Comparison of ENCODE assay signal across 9 cellular contexts in genomic region chr2:218367415-218368149, GRCh38. TPM values are rescaled to one million over a fixed set of nuclear protein-coding genes. Genes with fewer than 3 reads are reported as not detected.
DNase-seq lines count a peak whose midpoint lies in the region; ATAC-seq and TF ChIP-seq lines count a peak whose summit lies in the region.
"Had no signal": no experiment of that assay in that cellular context is flagged by ENCODE, and none has a peak within 500 bp of the region (broad histone marks: within the 10 kb centered on the region; RNA-seq: fewer than 3 reads in every experiment).

No MANE protein-coding gene starts in this region.

- H3K36me3 ChIP-seq in CD8-positive, alpha-beta T cell (ENCODE audit: insufficient read depth, low read length): no peaks in the 10 kb centered on the region
- H3K36me3 ChIP-seq in colonic mucosa: no peaks in the 10 kb centered on the region

- no peaks in the 10 kb centered on the region for H3K36me3 Mint-ChIP-seq in CD8-positive, alpha-beta T cell

- H3K4me3 ChIP-seq in CD8-positive, alpha-beta T cell (ENCODE audit: low read depth, low read length): peak overlapping the region; percentile 57
- H3K4me3 ChIP-seq in colonic mucosa (peak overlapping the region; percentile 41), lower leg skin (ENCODE audit: low read depth, poor library complexity, severe bottlenecking) (peak overlapping the region; percentile 28)
- H3K4me3 ChIP-seq: SK-N-MC had no signal

- POLR2A ChIA-PET in CD8-positive, alpha-beta T cell (lab: Charles Lee): interaction anchor here (0.6 to 1.5 kb wide), 6 partner anchors 11 to 82 kb away, joined by 3 to 7 read pairs (median 3); partner anchors contain the start of gene CATIP

- peak overlapping the region; percentile 89 for H3K27ac Mint-ChIP-seq in CD8-positive, alpha-beta T cell

- ATAC-seq in CD8-positive, alpha-beta T cell: peak; percentile 83
- ATAC-seq in GM21390 (IDR thresholded peaks at IDR 0.05; ENCODE audit: unreplicated experiment): peak; percentile 95

- 5 to 7% methylated on average over 29 to 49 of the region's 60 CpGs for WGBS in lower leg skin, 2 donors

- H3K9me3 ChIP-seq in CD8-positive, alpha-beta T cell (ENCODE audit: low read length): peaks cover 5% of the 10 kb centered on the region
- H3K9me3 ChIP-seq in colonic mucosa: no peaks in the 10 kb centered on the region

- intact Hi-C loops in CD8-positive, alpha-beta T cell (cut with DNase I, micrococcal nuclease): loop anchor here (1.0 to 5.0 kb wide), 3 partner anchors 27 to 45 kb away; no protein-coding TSS in a partner anchor
- intact Hi-C loops in colonic mucosa (cut with DNase I): no loop called here
- intact Hi-C loops in lower leg skin (cut with DNase I; ENCODE audit: low total_unique reads): no loop called here

- CTCF ChIA-PET in CD8-positive, alpha-beta T cell (lab: Charles Lee): interaction anchor here (0.8 to 1.9 kb wide), 3 partner anchors 11 to 66 kb away, joined by 3 to 13 read pairs (median 5); partner anchors contain the start of gene CATIP

- H3K4me1 ChIP-seq in CD8-positive, alpha-beta T cell (ENCODE audit: insufficient read depth, low read length): peaks cover 26% of the 10 kb centered on the region
- no peaks in the 10 kb centered on the region for H3K4me1 ChIP-seq in colonic mucosa

- H3K9ac ChIP-seq in colonic mucosa (ENCODE audit: low read depth in 2 of 2, low read length in 2 of 2): peak overlapping the region; percentile 83 to 95

- no peaks in the 10 kb centered on the region for H3K27me3 ChIP-seq in CD8-positive, alpha-beta T cell (ENCODE audit: insufficient read depth, low read length)
- H3K27me3 ChIP-seq in colonic mucosa: no peaks in the 10 kb centered on the region

- no peak for TF ChIP-seq CTCF in CD8-positive, alpha-beta T cell (IDR thresholded peaks at IDR 0.05)
- TF ChIP-seq CTCF in colonic mucosa (IDR thresholded peaks at IDR 0.05) (no peak), lower leg skin (IDR thresholded peaks at IDR 0.05) (no peak)

- H3K4me1 Mint-ChIP-seq in CD8-positive, alpha-beta T cell (ENCODE audit: low read depth): peaks cover 26% of the 10 kb centered on the region

- TF ChIP-seq POLR2A in lower leg skin (IDR thresholded peaks at IDR 0.05): peak in 1 of 2 donors; percentile 51

- H3K4me3 Mint-ChIP-seq in CD8-positive, alpha-beta T cell: peak overlapping the region; percentile 78

- H3K27me3 Mint-ChIP-seq in CD8-positive, alpha-beta T cell (ENCODE audit: low read depth): no peaks in the 10 kb centered on the region

- peak; percentile 34 to 84 (median 70) for DNase-seq in CD8-positive, alpha-beta T cell
- DNase-seq in HuH-7.5 (ENCODE audit: low spot score) (peak; percentile 90), colonic mucosa (peak; percentile 93), lower leg skin (ENCODE audit: low spot score in 2 of 2) (peak; percentile 82 to 98), NCI-H1694 treated with DMSO at 0.1 percent for 48 hours (lab: John Stamatoyannopoulos, UW) (no peak)
- DNase-seq in activated CD4-positive, alpha-beta T cell treated with anti-CD3 and anti-CD28 coated beads for 4 hours: peak; percentile 54 to 68
- peak; percentile 51 to 69 for DNase-seq in stimulated activated CD4-positive, alpha-beta T cell treated with anti-CD3 and anti-CD28 coated beads, Interleukin-4, amount 100 ng/mL, for 48 hours (ENCODE audit: low read depth in 2 of 2)

- no peaks in the 10 kb centered on the region for H3K9me3 Mint-ChIP-seq in CD8-positive, alpha-beta T cell

- peak overlapping the region; percentile 46 for H3K27ac ChIP-seq in CD8-positive, alpha-beta T cell (ENCODE audit: low read depth, low read length)
- peak overlapping the region; percentile 83 for H3K27ac ChIP-seq in colonic mucosa
- H3K27ac ChIP-seq: SK-N-MC had no signal

RNA-seq across cellular contexts. Expression of gene CATIP, which starts 10.9 kb away (rescaled TPM):
- total RNA-seq in CD8-positive, alpha-beta T cell: not detected
- total RNA-seq in colonic mucosa (not detected), lower leg skin (not detected)

RNA-seq across cellular contexts. Expression of gene SLC11A1, which starts 14.5 kb away (rescaled TPM):
- under 1 TPM; 0.72 to 0.92 TPM for total RNA-seq in CD8-positive, alpha-beta T cell
- total RNA-seq in colonic mucosa (1 to 10 TPM; 1.1 to 1.8 TPM), lower leg skin (1 to 10 TPM; 2.2 to 4.6 (median 3.5) TPM)

RNA-seq across cellular contexts. Expression of gene CTDSP1, which starts 32.1 kb away (rescaled TPM):
- 10 to 100 TPM; 55.5 to 61.0 TPM for total RNA-seq in CD8-positive, alpha-beta T cell
- 100 to 1,000 TPM; 137 to 150 TPM for total RNA-seq in colonic mucosa
- total RNA-seq in lower leg skin: 100 to 1,000 TPM in 2 of 4 donors, 10 to 100 TPM in 2; 64.8 to 108 (median 99.9) TPM

RNA-seq across cellular contexts. Expression of gene VIL1, which starts 51.3 kb away (rescaled TPM):
- total RNA-seq in CD8-positive, alpha-beta T cell: under 1 TPM; 0.19 to 0.65 TPM
- 100 to 1,000 TPM; 545 to 634 TPM for total RNA-seq in colonic mucosa
- under 1 TPM in 2 of 4 donors, not detected in 2; 0.84 to 0.98 TPM for total RNA-seq in lower leg skin

Comparison
In these comparisons a context has a peak if more than half of its experiments do, and no peak if none do; other contexts are left out.
1. intact Hi-C loops: an anchor here in CD8-positive, alpha-beta T cell (1.0 to 5.0 kb wide); none called in colonic mucosa and lower leg skin.